In genomic region chr15:52143862-52144261, GRCh38 we compare ENCODE assay signal across 1 cellular context.
TF ChIP-seq lines count a peak whose summit lies in the region.

No MANE protein-coding gene starts in this region.

TF ChIP-seq in HepG2, 621 proteins besides CTCF, POLR2A, EP300 and RAD21 (continued from another document):
- TF ChIP-seq UBTF (CRISPR knock-in tag; IDR thresholded peaks at IDR 0.05) (no peak), HINFP (CRISPR knock-in tag; IDR thresholded peaks at IDR 0.05; ENCODE audit: low read depth) (no peak), ZBTB33 (CRISPR knock-in tag; IDR thresholded peaks at IDR 0.05) (peak; percentile 100), TEAD3 (CRISPR knock-in tag; optimal IDR thresholded peaks at IDR 0.05; ENCODE audit: borderline replicate concordance) (peak; percentile 19)
